ENCODE assay signal across 10 cellular contexts in genomic region chr2:44715671-44716077, GRCh38.
DNase-seq lines count a peak whose midpoint lies in the region; ATAC-seq and TF ChIP-seq lines count a peak whose summit lies in the region.
"Had no signal": no experiment of that assay in that cellular context is flagged by ENCODE, and none has a peak within 500 bp of the region (broad histone marks: within the 10 kb centered on the region; RNA-seq: fewer than 3 reads in every experiment).

No MANE protein-coding gene starts in this region.

- H2AFZ ChIP-seq in PC-3 (ENCODE audit: low read length), result no peak overlapping the region

- no peaks in the 10 kb centered on the region for H3K79me2 ChIP-seq in PC-3 (ENCODE audit: low read length)

- H3K4me3 Mint-ChIP-seq in activated T-helper 17 cell treated with anti-CD3 and anti-CD28 coated beads, Interleukin-2, amount 50 U/mL, for 72 hours, result no peak overlapping the region
- H3K4me3 Mint-ChIP-seq: CD4-positive, CD25-positive, alpha-beta regulatory T cell had no signal

- CTCF ChIA-PET in PC-3 (lab: Charles Lee), result interaction anchor here (1.5 kb wide), 1 partner anchor 236 kb away, joined by 13 read pairs; no protein-coding TSS in a partner anchor

- H3K4me1 Mint-ChIP-seq in activated T-helper 17 cell treated with anti-CD3 and anti-CD28 coated beads, Interleukin-2, amount 50 U/mL, for 72 hours, result no peaks in the 10 kb centered on the region

- H3F3A ChIP-seq in PC-3 (ENCODE audit: low read length, unreplicated experiment), result no peaks in the 10 kb centered on the region

- H3K27me3 ChIP-seq in PC-3 (ENCODE audit: low read length), result no peaks in the 10 kb centered on the region

- H3K9ac ChIP-seq in PC-3 (ENCODE audit: low read length), result no peak overlapping the region

- no peaks in the 10 kb centered on the region for H3K4me1 ChIP-seq in PC-3 (ENCODE audit: insufficient read depth, low read length)

- no peak overlapping the region for H3K27ac ChIP-seq in PC-3 (ENCODE audit: low read length)

- H4K20me1 ChIP-seq in PC-3 (ENCODE audit: low read length), result no peaks in the 10 kb centered on the region

- no peak overlapping the region for H3K4me3 ChIP-seq in PC-3 (ENCODE audit: low read length)
- H3K4me3 ChIP-seq in foreskin fibroblast (ENCODE audit: low read depth in 1 of 2, low read length in 2 of 2), result no peak overlapping the region
- H3K4me3 ChIP-seq: lung had no signal

- H3K36me3 Mint-ChIP-seq in activated T-helper 17 cell treated with anti-CD3 and anti-CD28 coated beads, Interleukin-2, amount 50 U/mL, for 72 hours (ENCODE audit: low read depth), result no peaks in the 10 kb centered on the region

- no peaks in the 10 kb centered on the region for H3K36me3 ChIP-seq in PC-3 (ENCODE audit: low read depth, low read length)

- no peaks in the 10 kb centered on the region for H3K9me2 ChIP-seq in PC-3 (replicated peaks; ENCODE audit: low read length)

- no peaks in the 10 kb centered on the region for H3K9me3 Mint-ChIP-seq in activated T-helper 17 cell treated with anti-CD3 and anti-CD28 coated beads, Interleukin-2, amount 50 U/mL, for 72 hours

- no peak overlapping the region for H3K27ac Mint-ChIP-seq in activated T-helper 17 cell treated with anti-CD3 and anti-CD28 coated beads, Interleukin-2, amount 50 U/mL, for 72 hours
- H3K27ac Mint-ChIP-seq: CD4-positive, CD25-positive, alpha-beta regulatory T cell had no signal

- POLR2A ChIA-PET in PC-3 (lab: Charles Lee; ENCODE audit: unreplicated experiment), result no interaction called here

- TF ChIP-seq CTCF in PC-3 (conservative IDR thresholded peaks at IDR 0.05; ENCODE audit: low read depth, low read length) (peak; percentile 82), foreskin fibroblast (IDR thresholded peaks at IDR 0.05; ENCODE audit: low read depth, low read length) (peak; percentile 67)

- no peaks in the 10 kb centered on the region for H3K27me3 Mint-ChIP-seq in activated T-helper 17 cell treated with anti-CD3 and anti-CD28 coated beads, Interleukin-2, amount 50 U/mL, for 72 hours
- H3K27me3 Mint-ChIP-seq: CD4-positive, CD25-positive, alpha-beta regulatory T cell had no signal

- intact Hi-C loops in PC-3 (cut with micrococcal nuclease), result loop anchor here (1.0 kb wide), 4 partner anchors 155 to 323 kb away; no protein-coding TSS in a partner anchor

- H3K9me3 ChIP-seq in PC-3 (ENCODE audit: low read length), result no peaks in the 10 kb centered on the region

- H3K4me2 ChIP-seq in PC-3 (ENCODE audit: low read length), result no peak overlapping the region

- BruUV-seq in PC-3 (replicated peaks; lab: Mats Ljungman, UMichigan), result no TSS peak

- ATAC-seq in PC-3, result peak; percentile 87
- no peak for ATAC-seq in activated T-helper 17 cell treated with anti-CD3 and anti-CD28 coated beads, Interleukin-2, amount 50 U/mL, for 72 hours (replicated peaks)

- DNase-seq in NCI-H526 (lab: John Stamatoyannopoulos, UW) (peak; percentile 1 to 40), NCI-H526 treated with DMSO at 0.1 percent for 48 hours (lab: John Stamatoyannopoulos, UW) (no peak), PC-3 (peak; percentile 72), foreskin fibroblast (peak; percentile 36 to 75), smooth muscle cell of the brain vasculature (ENCODE audit: low read depth, low spot score) (peak; percentile 9), DMS153 treated with DMSO at 0.1 percent for 48 hours (lab: John Stamatoyannopoulos, UW; ENCODE audit: unreplicated experiment) (no peak)
- DNase-seq in stimulated activated CD4-positive, alpha-beta T cell treated with anti-CD3 and anti-CD28 coated beads, Interleukin-4, amount 100 ng/mL, for 24 hours, result no peak
- DNase-seq: CD4-positive, CD25-positive, alpha-beta regulatory T cell had no signal

Comparison
In these comparisons a context has a peak if more than half of its experiments do, and no peak if none do; other contexts are left out.
1. DNase-seq: peak in NCI-H526 (2 of 2), PC-3 (single experiment), foreskin fibroblast (2 of 2) and smooth muscle cell of the brain vasculature (single experiment); none in NCI-H526 treated with DMSO at 0.1 percent for 48 hours (single experiment), stimulated activated CD4-positive, alpha-beta T cell treated with anti-CD3 and anti-CD28 coated beads, Interleukin-4, amount 100 ng/mL, for 24 hours (single experiment) and DMS153 treated with DMSO at 0.1 percent for 48 hours (single experiment).